1 cellular context compared by ENCODE assay signal in genomic region chr17:42773290-42774035, GRCh38.
A peak's percentile ranks its signal among the peaks of the same experiment; 100 is the strongest.
TF ChIP-seq lines count a peak whose summit lies in the region.

VPS25 (plus strand) TSS chr17:42773449; CDS start chr17:42773476, 27 bp downstream.

TF ChIP-seq in HepG2, 621 proteins besides CTCF, POLR2A, EP300 and RAD21 (continued from another document and continues in another):
- TF ChIP-seq ZBTB40 (IDR thresholded peaks at IDR 0.05) (peak; percentile 98), ZBTB40 (CRISPR knock-in tag; IDR thresholded peaks at IDR 0.05) (peak; percentile 76; the same call in 1 of the 2 replicates), ZFP1 (CRISPR knock-in tag; IDR thresholded peaks at IDR 0.05) (peak; percentile 64; the same call in 1 of the 2 replicates), RCOR2 (CRISPR knock-in tag; IDR thresholded peaks at IDR 0.05) (no peak), MBD4 (IDR thresholded peaks at IDR 0.05; ENCODE audit: borderline replicate concordance, low read length) (no peak), ZNF407 (CRISPR knock-in tag; IDR thresholded peaks at IDR 0.05; ENCODE audit: not compliant biosample characterization) (no peak), ZNF782 (CRISPR knock-in tag; IDR thresholded peaks at IDR 0.05; ENCODE audit: borderline replicate concordance) (no peak), LRRFIP1 (CRISPR knock-in tag; conservative IDR thresholded peaks at IDR 0.05) (no peak), DRAP1 (CRISPR knock-in tag; IDR thresholded peaks at IDR 0.05) (peak; percentile 89), PRDM15 (CRISPR knock-in tag; IDR thresholded peaks at IDR 0.05) (peak; percentile 58; the same call in 1 of the 2 replicates), AKAP8 (CRISPR knock-in tag; IDR thresholded peaks at IDR 0.05) (no peak), HCFC1 (IDR thresholded peaks at IDR 0.05; ENCODE audit: low read depth, low read length) (peak; percentile 76), HNF4A (CRISPR knock-in tag; IDR thresholded peaks at IDR 0.05) (peak; percentile 32; the same call in 1 of the 2 replicates), ZFY (CRISPR knock-in tag; IDR thresholded peaks at IDR 0.05) (peak; percentile 79), MLXIP (CRISPR knock-in tag; IDR thresholded peaks at IDR 0.05; ENCODE audit: borderline replicate concordance) (no peak), HES4 (CRISPR knock-in tag; IDR thresholded peaks at IDR 0.05; ENCODE audit: borderline replicate concordance) (peak; percentile 35; the same call in 1 of the 2 replicates), ZNF292 (CRISPR knock-in tag; IDR thresholded peaks at IDR 0.05; ENCODE audit: borderline replicate concordance, low read depth) (no peak), NR2F2 (IDR thresholded peaks at IDR 0.05; ENCODE audit: borderline replicate concordance, low read depth) (peak; percentile 64; the same call in 1 of the 2 replicates), ADNP (CRISPR knock-in tag; IDR thresholded peaks at IDR 0.05) (no peak), KAT2B (IDR thresholded peaks at IDR 0.05; ENCODE audit: borderline replicate concordance, low read depth, low read length) (no peak), ZNF446 (CRISPR knock-in tag; IDR thresholded peaks at IDR 0.05) (no peak)
